Comparison of ENCODE assay signal across 15 cellular contexts in genomic region chr16:14608604-14609003, GRCh38. TPM values are rescaled to one million over a fixed set of nuclear protein-coding genes. Genes with fewer than 3 reads are reported as not detected.
DNase-seq lines count a peak whose midpoint lies in the region; ATAC-seq, FAIRE-seq and TF ChIP-seq lines count a peak whose summit lies in the region.
"Had no signal": no experiment of that assay in that cellular context is flagged by ENCODE, and none has a peak within 500 bp of the region (broad histone marks: within the 10 kb centered on the region; RNA-seq: fewer than 3 reads in every experiment).

No MANE protein-coding gene starts in this region.

- peaks cover 0 to 52% (median 8%) of the 10 kb centered on the region in 3 donors for H3K36me3 ChIP-seq in pancreas
- H3K36me3 ChIP-seq in hepatocyte (replicated peaks; ENCODE audit: insufficient read depth, low read depth) = no peaks in the 10 kb centered on the region

- TF ChIP-seq CTCF in activated B cell treated with CpG ODN at 0.5 μM for 24 hours (IDR thresholded peaks at IDR 0.05) (no peak), pancreas (IDR thresholded peaks at IDR 0.05) (no peak), hepatocyte (IDR thresholded peaks at IDR 0.05; ENCODE audit: poor library complexity) (no peak)

- intact Hi-C loops in activated B cell treated with CpG ODN at 0.5 μM for 24 hours (cut with micrococcal nuclease) (loop anchor here (1.0 to 10.0 kb wide), 3 partner anchors 22 to 684 kb away; partner anchors contain the start of genes ERCC4 and PARN), pancreas (cut with DNase I) (no loop called here)

- POLR2A ChIA-PET in activated B cell treated with CpG ODN at 0.5 μM for 24 hours (lab: Charles Lee) = interaction anchor here (1.0 to 2.2 kb wide), 4 partner anchors 9 to 24 kb away, joined by 3 to 12 read pairs (median 4); partner anchors contain the start of genes BFAR and PARN

- H3K27me3 Mint-ChIP-seq in activated B cell treated with CpG ODN at 0.5 μM for 24 hours = no peaks in the 10 kb centered on the region
- H3K27me3 Mint-ChIP-seq: activated T-helper 17 cell treated with anti-CD3 and anti-CD28 coated beads, Interleukin-2, amount 50 U/mL, for 72 hours; CD4-positive, alpha-beta T cell had no signal

- H3K9me3 Mint-ChIP-seq in activated B cell treated with CpG ODN at 0.5 μM for 24 hours = no peaks in the 10 kb centered on the region
- H3K9me3 Mint-ChIP-seq: activated T-helper 17 cell treated with anti-CD3 and anti-CD28 coated beads, Interleukin-2, amount 50 U/mL, for 72 hours; CD4-positive, alpha-beta T cell had no signal

- peaks cover 0 to 6% (median 5%) of the 10 kb centered on the region in 3 donors for H3K4me1 ChIP-seq in pancreas
- no peaks in the 10 kb centered on the region for H3K4me1 ChIP-seq in hepatocyte (ENCODE audit: insufficient read depth)

- peak; percentile 83 for FAIRE-seq in GM12892 (lab: Jason Lieb, UNC)
- FAIRE-seq in pancreas (lab: Jason Lieb, UNC) = no peak

- no peaks in the 10 kb centered on the region for H3K79me2 ChIP-seq in hepatocyte

- no peak overlapping the region for H3K4me3 ChIP-seq in pancreas
- no peak overlapping the region for H3K4me3 ChIP-seq in hepatocyte

- WGBS in pancreas, 2 donors = 61 to 70% methylated on average over 6 of the region's 6 CpGs
- WGBS in hepatocyte (ENCODE audit: low lambda C conversion rate, missing lambda C conversion rate) = 92% methylated on average over 6 of the region's 6 CpGs

- ATAC-seq in HG03095 (IDR thresholded peaks at IDR 0.05; ENCODE audit: unreplicated experiment) = peak; percentile 25
- no peak for ATAC-seq in activated B cell treated with CpG ODN at 0.5 μM for 24 hours (ENCODE audit: low read depth)
- peak in 3 of 4 donors; percentile 43 to 75 (median 65) for ATAC-seq in pancreas
- ATAC-seq: activated T-helper 17 cell treated with anti-CD3 and anti-CD28 coated beads, Interleukin-2, amount 50 U/mL, for 72 hours; left lobe of liver had no signal

- H3K27ac Mint-ChIP-seq in activated B cell treated with CpG ODN at 0.5 μM for 24 hours = peak overlapping the region; percentile 77
- H3K27ac Mint-ChIP-seq: activated T-helper 17 cell treated with anti-CD3 and anti-CD28 coated beads, Interleukin-2, amount 50 U/mL, for 72 hours; CD4-positive, alpha-beta T cell had no signal

- H3K9me2 ChIP-seq in hepatocyte (replicated peaks; ENCODE audit: insufficient read depth) = no peaks in the 10 kb centered on the region

- DNase-seq in GM12892 (ENCODE audit: insufficient read length) (no peak), activated B cell treated with CpG ODN at 0.5 μM for 24 hours (no peak), pancreas (no peak), NCI-H1694 treated with DMSO at 0.1 percent for 48 hours (lab: John Stamatoyannopoulos, UW) (no peak), hepatocyte (ENCODE audit: low spot score) (no peak), AG20443 (ENCODE audit: low spot score) (no peak)
- DNase-seq: CD4-positive, alpha-beta T cell; cerebellar nuclear complex; DMS79 treated with DMSO at 0.1 percent for 48 hours; GOT3; NCI-H2029; NCI-H524 treated with DMSO at 0.1 percent for 48 hours had no signal

- H3K27me3 ChIP-seq in pancreas = no peaks in the 10 kb centered on the region
- no peaks in the 10 kb centered on the region for H3K27me3 ChIP-seq in hepatocyte

- H3K4me1 Mint-ChIP-seq in activated B cell treated with CpG ODN at 0.5 μM for 24 hours = peaks cover 44% of the 10 kb centered on the region
- H3K4me1 Mint-ChIP-seq: activated T-helper 17 cell treated with anti-CD3 and anti-CD28 coated beads, Interleukin-2, amount 50 U/mL, for 72 hours had no signal

- TF ChIP-seq POLR2A in GM12892 (IDR thresholded peaks at IDR 0.05; ENCODE audit: low read depth, low read length) = no peak

- H3K27ac ChIP-seq in pancreas (no peak overlapping the region), hepatocyte (no peak overlapping the region)

- CTCF ChIA-PET in activated B cell treated with CpG ODN at 0.5 μM for 24 hours (lab: Charles Lee) = interaction anchor here (0.7 to 0.9 kb wide), 2 partner anchors 17 to 43 kb away, joined by 3 read pairs; no protein-coding TSS in a partner anchor

- no peak overlapping the region for H3K4me2 ChIP-seq in hepatocyte

- no peak overlapping the region for H2AFZ ChIP-seq in hepatocyte

- H4K20me1 ChIP-seq in hepatocyte (ENCODE audit: insufficient read depth, poor library complexity, severe bottlenecking) = no peaks in the 10 kb centered on the region

- no peaks in the 10 kb centered on the region for H3K9me3 ChIP-seq in pancreas
- no peaks in the 10 kb centered on the region for H3K9me3 ChIP-seq in hepatocyte (ENCODE audit: low read depth)

- H3K4me3 Mint-ChIP-seq in activated B cell treated with CpG ODN at 0.5 μM for 24 hours = peak overlapping the region; percentile 67
- H3K4me3 Mint-ChIP-seq: activated T-helper 17 cell treated with anti-CD3 and anti-CD28 coated beads, Interleukin-2, amount 50 U/mL, for 72 hours; CD4-positive, alpha-beta T cell had no signal

- H3K36me3 Mint-ChIP-seq in activated B cell treated with CpG ODN at 0.5 μM for 24 hours (ENCODE audit: low read depth) = peaks cover 71% of the 10 kb centered on the region

RNA-seq across cellular contexts. Expression of gene PARN, which starts 21.5 kb away (rescaled TPM):
- 28.2 TPM for polyA plus RNA-seq in GM12892 (2012; ENCODE audit: missing spikeins)
- total RNA-seq in activated B cell treated with CpG ODN at 0.5 μM for 24 hours (47.3 and 49.6 TPM in 2 replicates), pancreas (10 to 100 TPM; 13.5 to 19.6 (median 15.3) TPM), hepatocyte (23.8 and 35.6 TPM in 2 replicates)
- polyA plus RNA-seq in pancreas (10 to 100 TPM in 1 of 2 donors, 1 to 10 TPM in 1; 8.3 to 13.5 TPM), hepatocyte (20.0 and 23.7 TPM in 2 replicates)

RNA-seq across cellular contexts. Expression of gene BFAR, which starts 24.1 kb away (rescaled TPM):
- polyA plus RNA-seq in GM12892 (2012; ENCODE audit: missing spikeins) = 42.1 TPM
- total RNA-seq in activated B cell treated with CpG ODN at 0.5 μM for 24 hours (54.9 and 68.2 TPM in 2 replicates), pancreas (10 to 100 TPM; 35.6 to 55.6 (median 44.9) TPM), hepatocyte (76.9 and 98.9 TPM in 2 replicates)
- polyA plus RNA-seq in pancreas (10 to 100 TPM; 26.6 to 26.7 TPM), hepatocyte (44.0 and 44.6 TPM in 2 replicates)
